14 cellular contexts compared by ENCODE assay signal in the genomic region with DNA sequence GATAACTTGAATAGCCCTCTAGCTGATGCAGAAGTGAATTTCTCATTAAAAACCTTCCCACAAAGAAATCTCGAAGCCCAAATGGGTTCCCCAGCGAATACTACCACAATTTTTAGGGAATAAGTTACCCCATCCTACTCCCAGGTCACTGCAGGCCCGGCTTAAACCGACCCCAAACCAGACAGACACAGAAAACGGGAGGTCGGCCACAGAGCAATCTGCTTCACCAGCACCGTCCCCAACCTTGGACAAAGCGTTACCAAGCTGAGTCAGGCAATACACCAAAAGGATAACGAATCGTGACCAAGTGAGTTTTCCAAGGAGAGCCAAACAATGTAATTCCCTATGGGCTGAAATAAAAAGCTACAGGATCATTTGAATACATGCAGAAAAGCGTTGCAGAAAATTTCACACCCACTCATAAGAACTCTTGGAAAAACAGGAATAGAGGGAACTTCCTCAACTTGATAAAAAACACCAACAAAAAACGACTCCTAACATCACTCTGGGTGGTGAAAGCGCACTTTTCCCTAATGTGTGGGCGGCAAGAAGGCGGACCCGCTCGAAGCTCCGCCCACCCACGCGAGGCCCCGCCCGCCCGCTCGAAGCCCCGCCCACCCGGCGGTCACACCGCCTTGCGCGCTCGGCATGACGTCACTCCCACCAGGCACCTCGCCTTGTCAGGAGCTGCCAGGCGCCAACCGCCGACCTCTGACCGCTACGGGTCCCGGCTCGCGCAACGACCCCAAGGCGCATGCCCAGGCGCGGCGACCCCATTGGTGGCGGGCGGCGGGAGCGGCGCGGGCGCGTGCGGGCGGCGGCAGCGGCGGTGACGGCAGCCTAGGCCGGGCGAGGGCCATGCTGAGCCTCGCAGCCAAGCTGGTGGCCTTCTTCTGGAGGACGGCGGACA. TPM values are rescaled to one million over a fixed set of nuclear protein-coding genes. Genes with fewer than 3 reads are reported as not detected.
DNase-seq lines count a peak whose midpoint lies in the region; ATAC-seq, FAIRE-seq and TF ChIP-seq lines count a peak whose summit lies in the region.
"Had no signal": no experiment of that assay in that cellular context is flagged by ENCODE, and none has a peak within 500 bp of the region (broad histone marks: within the 10 kb centered on the region; RNA-seq: fewer than 3 reads in every experiment).

Gene MOV10L1, plus strand, starts transcription at position 776 of the 910 bp plus-strand sequence. Its CDS starts 83 bp downstream, at position 859.

- no peak for TF ChIP-seq CTCF in K562 (IDR thresholded peaks at IDR 0.05 in 2 of 3, conservative IDR thresholded peaks at IDR 0.05 in 1 of 3; ENCODE audit: insufficient read depth in 2 of 3, low read depth in 1 of 3, low read length in 3 of 3)
- TF ChIP-seq CTCF in testis (IDR thresholded peaks at IDR 0.05), result no peak
- no peak for TF ChIP-seq CTCF in gastrocnemius medialis (IDR thresholded peaks at IDR 0.05 in 4 of 5, conservative IDR thresholded peaks at IDR 0.05 in 1 of 5)
- no peak for TF ChIP-seq CTCF in endothelial cell (IDR thresholded peaks at IDR 0.05; ENCODE audit: unreplicated experiment)

- no TSS peak for BruUV-seq in K562 (replicated peaks; lab: Mats Ljungman, UMichigan)

- peaks cover 6% of the 10 kb centered on the region for H3K9me3 Mint-ChIP-seq in endothelial cell (ENCODE audit: unreplicated experiment)

- H3K4me2 ChIP-seq in K562 (ENCODE audit: insufficient read depth, low read length), result no peak within 1 kb of the TSS
- H3K4me2 ChIP-seq: BLaER1 treated with 17β-estradiol and CSF1 and Interleukin-3, amounts not matched to agents 10 nM and 100 nM had no signal

- TF ChIP-seq POLR2A in K562 (conservative IDR thresholded peaks at IDR 0.05), result no peak
- no peak for TF ChIP-seq POLR2A in testis (IDR thresholded peaks at IDR 0.05)
- no peak for TF ChIP-seq POLR2A in gastrocnemius medialis (IDR thresholded peaks at IDR 0.05)

- ATAC-seq in K562, result 0 out of 3 replicates have a peak, but pooled peaks have one; percentile 26
- ATAC-seq in gastrocnemius medialis, result no peak
- no peak for ATAC-seq in HG03175 (IDR thresholded peaks at IDR 0.05; ENCODE audit: unreplicated experiment)

- no peak for TF ChIP-seq EP300 in K562 (IDR thresholded peaks at IDR 0.05; ENCODE audit: low read length)

- no peaks in the 10 kb centered on the region for H3K9me1 ChIP-seq in K562 (ENCODE audit: control insufficient read depth, insufficient read depth, low read length)

- DNase-seq in stimulated activated CD4-positive, alpha-beta T cell treated with anti-CD3 and anti-CD28 coated beads, Interleukin-15, amount 100 ng/mL, for 24 hours, result peak; percentile 30
- no peak for DNase-seq in stimulated activated CD4-positive, alpha-beta T cell treated with anti-CD3 and anti-CD28 coated beads, Interleukin-12 subunit alpha, Interleukin-12 subunit beta, amount 100 ng/mL, for 4 hours
- DNase-seq in K562 (ENCODE audit: extremely low read depth in 1 of 4, low spot score in 3 of 4), result peak in 3 of 4 experiments; percentile 54 to 73 (median 62)
- DNase-seq in hepatic stellate cell (ENCODE audit: low spot score), result peak; percentile 47
- DNase-seq in testis, result peak; percentile 90
- DNase-seq in gastrocnemius medialis, result no peak
- DNase-seq in endothelial cell (ENCODE audit: low spot score), result no peak
- DNase-seq: activated B cell treated with CpG ODN at 0.5 μM for 24 hours, GOT3, NCI-H1092 had no signal

- no peaks in the 10 kb centered on the region for H3K79me2 ChIP-seq in K562 (ENCODE audit: control insufficient read depth, insufficient read depth, low read length)

- intact Hi-C loops in K562 (cut with micrococcal nuclease) (no loop called here), testis (cut with DNase I; ENCODE audit: low total_unique reads) (no loop called here), gastrocnemius medialis (cut with DNase I; ENCODE audit: low total_unique reads) (no loop called here)

- POLR2A ChIA-PET in K562 (lab: Yijun Ruan, JAX), result interaction anchor here (0.7 kb wide), 1 partner anchor 745 kb away, joined by 3 read pairs; no protein-coding TSS in a partner anchor

- CTCF ChIA-PET in K562 (lab: Yijun Ruan, JAX; ENCODE audit: low intra/inter-chr PET ratio), result no interaction called here

- H3K36me3 ChIP-seq in K562 (ENCODE audit: control insufficient read depth, insufficient read depth, low read length), result no peaks in the 10 kb centered on the region
- no peaks in the 10 kb centered on the region for H3K36me3 ChIP-seq in testis (ENCODE audit: low read depth, missing control alignments)
- no peaks in the 10 kb centered on the region for H3K36me3 ChIP-seq in gastrocnemius medialis
- H3K36me3 ChIP-seq: BLaER1 treated with 17β-estradiol and CSF1 and Interleukin-3, amounts not matched to agents 10 nM and 100 nM had no signal

- no peak within 1 kb of the TSS for H3K27ac Mint-ChIP-seq in endothelial cell (ENCODE audit: unreplicated experiment)
- H3K27ac Mint-ChIP-seq: activated B cell treated with CpG ODN at 0.5 μM for 24 hours; activated T-helper 2 cell treated with anti-CD3 and anti-CD28 coated beads, Interferon-gamma antibody, Interleukin-2, Interleukin-4, amounts not matched to agents 10 μg/mL and 5 μg/mL and 100 μg/mL, durations not matched to agents 14 hours and 24 hours and 36 hours had no signal

- H4K20me1 ChIP-seq in K562 (replicated peaks; ENCODE audit: control insufficient read depth, insufficient read depth, low read length), result no peaks in the 10 kb centered on the region
- H4K20me1 ChIP-seq: BLaER1 treated with 17β-estradiol and CSF1 and Interleukin-3, amounts not matched to agents 10 nM and 100 nM had no signal

- H3K4me1 ChIP-seq in K562 (replicated peaks in 1 of 2; ENCODE audit: control insufficient read depth in 2 of 2, insufficient read depth in 2 of 2, low read length in 2 of 2) (peaks cover 3 to 12% of the 10 kb centered on the region in 2 experiments; a peak in 4 of 5 replicates), testis (no peaks in the 10 kb centered on the region), gastrocnemius medialis (no peaks in the 10 kb centered on the region)

- H3K9me3 ChIP-seq in K562 (replicated peaks; ENCODE audit: control insufficient read depth, insufficient read depth, low read depth, low read length) (peaks cover 4% of the 10 kb centered on the region), testis (no peaks in the 10 kb centered on the region), gastrocnemius medialis (no peaks in the 10 kb centered on the region)

- H3K27me3 ChIP-seq in K562 (ENCODE audit: control insufficient read depth in 2 of 2, insufficient read depth in 2 of 2, low read length in 2 of 2) (no peaks in the 10 kb centered on the region), testis (no peaks in the 10 kb centered on the region), gastrocnemius medialis (peaks cover 19 to 33% (median 24%) of the 10 kb centered on the region in 3 donors)
- H3K27me3 ChIP-seq: BLaER1 treated with 17β-estradiol and CSF1 and Interleukin-3, amounts not matched to agents 10 nM and 100 nM had no signal

- no peaks in the 10 kb centered on the region for H3K36me3 Mint-ChIP-seq in endothelial cell (ENCODE audit: low read depth, unreplicated experiment)

- H3K4me1 Mint-ChIP-seq in endothelial cell (ENCODE audit: unreplicated experiment), result peaks cover 5% of the 10 kb centered on the region

- in situ Hi-C loops in K562 (cut with MboI) (no loop called here), gastrocnemius medialis (cut with MboI; ENCODE audit: low sequenced_read_pairs in 4 of 4) (no loop called here)

- no peak within 1 kb of the TSS for H2AFZ ChIP-seq in K562 (ENCODE audit: low read depth, low read length)

- H3K27ac ChIP-seq in K562 (ENCODE audit: extremely low read depth, low read depth, low read length) (no peak within 1 kb of the TSS), testis (peak within 1 kb of the TSS; percentile 50 to 70), gastrocnemius medialis (no peak within 1 kb of the TSS)
- H3K27ac ChIP-seq: BLaER1 treated with 17β-estradiol and CSF1 and Interleukin-3, amounts not matched to agents 10 nM and 100 nM had no signal

- no peak within 1 kb of the TSS for H3K4me3 Mint-ChIP-seq in endothelial cell (ENCODE audit: unreplicated experiment)
- H3K4me3 Mint-ChIP-seq: activated B cell treated with CpG ODN at 0.5 μM for 24 hours had no signal

- peaks cover 8% of the 10 kb centered on the region for H3K27me3 Mint-ChIP-seq in endothelial cell (ENCODE audit: unreplicated experiment)

- no peak for FAIRE-seq in K562 (lab: Jason Lieb, UNC)
- FAIRE-seq: GM12891 had no signal

- TF ChIP-seq RAD21 in K562 (CRISPR knock-in tag; conservative IDR thresholded peaks at IDR 0.05 in 1 of 2, IDR thresholded peaks at IDR 0.05 in 1 of 2), result no peak

- H3K4me3 ChIP-seq in K562 (no peak within 1 kb of the TSS), testis (peak within 1 kb of the TSS; percentile 55 to 62), gastrocnemius medialis (no peak within 1 kb of the TSS)
- H3K4me3 ChIP-seq: BLaER1 treated with 17β-estradiol and CSF1 and Interleukin-3, amounts not matched to agents 10 nM and 100 nM had no signal

- H3K9ac ChIP-seq in K562 (ENCODE audit: insufficient read depth in 1 of 2, low read depth in 2 of 2, low read length in 2 of 2), result no peak within 1 kb of the TSS
- H3K9ac ChIP-seq: BLaER1 treated with 17β-estradiol and CSF1 and Interleukin-3, amounts not matched to agents 10 nM and 100 nM had no signal

- 78% methylated on average over 8 of the region's 65 CpGs for WGBS in K562 (ENCODE audit: insufficient coverage, low coverage, missing lambda C conversion rate)
- 17 to 34% methylated on average over 48 to 60 of the region's 65 CpGs for WGBS in testis, 2 donors

RNA-seq across cellular contexts. Expression of gene MOV10L1, which starts in this region (rescaled TPM):
- 2.1 and 2.8 TPM in 2 replicates for total RNA-seq in K562 (2011; cell fraction: chromatin; rRNA removed; ENCODE audit: low replicate concordance)
- 0.39 and 1.3 TPM in 2 replicates for total RNA-seq in K562 (2011; cell fraction: nucleolus; rRNA removed)
- 0.69 and 1.2 TPM in 2 replicates for total RNA-seq in K562 (2011; cell fraction: nucleoplasm; rRNA removed)
- total RNA-seq in K562 (2014; rRNA removed), result 0.09 and 0.33 TPM in 2 replicates
- 0.10 and 0.22 TPM in 2 replicates for total RNA-seq in K562 (2014; rRNA removed; fragmentation: Illumina TruSeq; extraction: Trizol)
- total RNA-seq in K562 (2015; rRNA removed; fragmentation: Illumina TruSeq; extraction: Trizol), result 0.30 and 0.43 TPM in 2 replicates
- total RNA-seq in K562 (2021), result 0.33 and 0.34 TPM in 2 replicates
- 0.40 and 0.43 TPM in 2 replicates for polyA plus RNA-seq in K562 (2011; rRNA removed)
- polyA plus RNA-seq in K562 (2011; cell fraction: cytosol; rRNA removed), result 0.16 and 0.18 TPM in 2 replicates
- 2.0 and 2.7 TPM in 2 replicates for polyA plus RNA-seq in K562 (2011; cell fraction: nucleus; rRNA removed)
- 0.61 and 1.1 TPM in 2 replicates for polyA plus RNA-seq in K562 (2012)
- 0.15 and 0.24 TPM in 2 replicates for polyA plus RNA-seq in K562 (2014; fragmentation: Illumina TruSeq; extraction: Trizol)
- under 1 TPM; 0.06 to 0.10 TPM for polyA plus RNA-seq in K562 (2014; fragmentation: Nextera tagmentation; extraction: Ambion mirVana)
- 0.15 and 0.85 TPM in 2 replicates for polyA plus RNA-seq in K562 (2014; rRNA removed)
- 0.21 and 0.24 TPM in 2 replicates for polyA minus RNA-seq in K562 (2011; rRNA and poly(A)+ RNA removed)
- polyA minus RNA-seq in K562 (2011; cell fraction: cytosol; rRNA and poly(A)+ RNA removed), result not detected in 2 replicates
- 0.27 and 1.2 TPM in 2 replicates for polyA minus RNA-seq in K562 (2011; cell fraction: nucleus; rRNA and poly(A)+ RNA removed)
- 10 to 100 TPM; 48.4 to 62.4 TPM for total RNA-seq in testis
- polyA plus RNA-seq in testis (ENCODE audit: insufficient read depth, low read depth, low replicate concordance), result 73.3 TPM
- total RNA-seq in gastrocnemius medialis, result under 1 TPM in 1 of 4 donors, not detected in 3; 0.25 TPM
- total RNA-seq in endothelial cell (ENCODE audit: unreplicated experiment), result not detected
- total RNA-seq: activated B cell treated with CpG ODN at 0.5 μM for 24 hours had no signal

Comparison
In these comparisons a context has a peak if more than half of its experiments do, and no peak if none do; other contexts are left out.
1. RNA of gene MOV10L1 (total RNA-seq): 48.4 to 62.4 TPM in testis; 0.09 to 2.8 TPM in K562, not detected in endothelial cell (single experiment) and 0.25 TPM in gastrocnemius medialis; every median in the first group is over 10 times any median in the second.
2. RNA of gene MOV10L1 (polyA plus RNA-seq): 73.3 TPM in testis (single experiment); 0.06 to 2.7 TPM in K562; every median in the first group is over 10 times any median in the second.
3. DNase-seq: peak in stimulated activated CD4-positive, alpha-beta T cell treated with anti-CD3 and anti-CD28 coated beads, Interleukin-15, amount 100 ng/mL, for 24 hours (single experiment), K562 (3 of 4), hepatic stellate cell (single experiment) and testis (single experiment); none in stimulated activated CD4-positive, alpha-beta T cell treated with anti-CD3 and anti-CD28 coated beads, Interleukin-12 subunit alpha, Interleukin-12 subunit beta, amount 100 ng/mL, for 4 hours (single experiment), gastrocnemius medialis (0 of 2) and endothelial cell (single experiment).
4. H3K27ac ChIP-seq: peak in testis (2 of 2); none in K562 (single experiment) and gastrocnemius medialis (0 of 4).
5. H3K4me3 ChIP-seq: peak in testis (2 of 2); none in K562 (single experiment) and gastrocnemius medialis (0 of 4).